ENCODE assay signal across 16 cellular contexts in genomic region chr12:29711381-29711780, GRCh38.
"Had no signal": no experiment of that assay in that cellular context is flagged by ENCODE, and none has a peak within 500 bp of the region (broad histone marks: within the 10 kb centered on the region; RNA-seq: fewer than 3 reads in every experiment).

No MANE protein-coding gene starts in this region.

- H3K27ac ChIP-seq: adrenal gland, dorsolateral prefrontal cortex, ovary, spleen, testis had no signal

- ATAC-seq: activated CD4-positive, alpha-beta T cell treated with anti-CD3 and anti-CD28 coated beads for 36 hours; activated CD8-positive, alpha-beta memory T cell treated with anti-CD3 and anti-CD28 coated beads, Interleukin-2, amount 10 ng/mL, durations not matched to agents 7 days and 5 days; esophagus mucosa; sciatic nerve; T-helper 17 cell had no signal

- H3K9me3 Mint-ChIP-seq: activated CD4-positive, alpha-beta memory T cell treated with anti-CD3 and anti-CD28 coated beads for 36 hours; neural crest cell; stimulated activated naive CD8-positive, alpha-beta T cell treated with anti-CD3 and anti-CD28 coated beads, Interleukin-15, Interleukin-2, amounts not matched to agents 100 ng/mL and 50 ng/mL, for 24 hours had no signal

- H3K36me3 ChIP-seq: adrenal gland, ovary, spleen had no signal

- H3K36me3 Mint-ChIP-seq: activated CD4-positive, alpha-beta memory T cell treated with anti-CD3 and anti-CD28 coated beads for 36 hours; activated CD8-positive, alpha-beta memory T cell treated with anti-CD3 and anti-CD28 coated beads, Interleukin-2, amount 10 ng/mL, durations not matched to agents 7 days and 5 days had no signal

- H3K27me3 ChIP-seq: adrenal gland, ovary, spleen, testis had no signal

- H3K27me3 Mint-ChIP-seq: activated CD4-positive, alpha-beta memory T cell treated with anti-CD3 and anti-CD28 coated beads for 36 hours; activated CD8-positive, alpha-beta memory T cell treated with anti-CD3 and anti-CD28 coated beads, Interleukin-2, amount 10 ng/mL, durations not matched to agents 7 days and 5 days had no signal

- DNase-seq: activated CD4-positive, alpha-beta memory T cell treated with anti-CD3 and anti-CD28 coated beads for 36 hours; activated CD4-positive, alpha-beta T cell treated with anti-CD3 and anti-CD28 coated beads for 36 hours; activated CD8-positive, alpha-beta memory T cell treated with anti-CD3 and anti-CD28 coated beads, Interleukin-2, amount 10 ng/mL, durations not matched to agents 7 days and 5 days; activated effector memory CD4-positive, alpha-beta T cell treated with Interleukin-2 at 50 U/mL for 16 hours; activated naive CD4-positive, alpha-beta T cell treated with anti-CD3 and anti-CD28 coated beads, Interleukin-2, amount 50 U/mL, for 16 hours; activated T-cell treated with anti-CD3 and anti-CD28 coated beads, Interleukin-2, amount 50 U/mL, for 1 hour; adrenal gland; dorsolateral prefrontal cortex; ovary; spleen; T-helper 17 cell; testis had no signal

- H3K4me1 Mint-ChIP-seq: activated CD4-positive, alpha-beta T cell treated with anti-CD3 and anti-CD28 coated beads for 36 hours; activated CD8-positive, alpha-beta memory T cell treated with anti-CD3 and anti-CD28 coated beads, Interleukin-2, amount 10 ng/mL, durations not matched to agents 7 days and 5 days; T-helper 17 cell had no signal

- H3K4me3 ChIP-seq: adrenal gland, dorsolateral prefrontal cortex, ovary, spleen, testis had no signal

- H3K27ac Mint-ChIP-seq: activated CD4-positive, alpha-beta memory T cell treated with anti-CD3 and anti-CD28 coated beads for 36 hours; activated CD4-positive, alpha-beta T cell treated with anti-CD3 and anti-CD28 coated beads for 36 hours; activated CD8-positive, alpha-beta memory T cell treated with anti-CD3 and anti-CD28 coated beads, Interleukin-2, amount 10 ng/mL, durations not matched to agents 7 days and 5 days; stimulated activated naive CD8-positive, alpha-beta T cell treated with anti-CD3 and anti-CD28 coated beads, Interleukin-15, Interleukin-2, amounts not matched to agents 100 ng/mL and 50 ng/mL, for 24 hours; T-helper 17 cell had no signal

- H3K9me3 ChIP-seq: adrenal gland, ovary, spleen, testis had no signal

- H3K4me3 Mint-ChIP-seq: activated CD4-positive, alpha-beta memory T cell treated with anti-CD3 and anti-CD28 coated beads for 36 hours; activated CD4-positive, alpha-beta T cell treated with anti-CD3 and anti-CD28 coated beads for 36 hours; activated CD8-positive, alpha-beta memory T cell treated with anti-CD3 and anti-CD28 coated beads, Interleukin-2, amount 10 ng/mL, durations not matched to agents 7 days and 5 days; neural crest cell; stimulated activated naive CD8-positive, alpha-beta T cell treated with anti-CD3 and anti-CD28 coated beads, Interleukin-15, Interleukin-2, amounts not matched to agents 100 ng/mL and 50 ng/mL, for 24 hours; T-helper 17 cell had no signal
